29 cellular contexts compared by ENCODE assay signal in the genomic region with DNA sequence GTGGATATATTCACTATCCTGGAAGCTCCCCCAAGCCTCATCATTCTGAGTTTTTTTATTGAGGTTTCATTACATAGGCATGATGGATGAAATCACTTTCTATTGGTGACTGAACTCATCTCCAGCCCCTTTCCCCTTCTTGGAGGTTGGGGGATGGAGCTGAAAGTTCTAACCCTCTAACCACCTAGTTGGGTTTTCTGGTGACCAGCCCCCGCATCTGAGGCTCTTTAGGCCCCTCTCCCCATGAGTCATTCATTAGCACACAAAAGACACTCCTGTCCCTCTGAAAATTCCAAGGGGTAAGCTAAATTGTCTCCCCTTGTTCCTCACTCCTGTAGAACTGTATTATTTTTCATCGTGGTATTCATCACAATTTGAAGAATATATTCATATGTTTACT. TPM values are rescaled to one million over a fixed set of nuclear protein-coding genes. Genes with fewer than 3 reads are reported as not detected.
A peak's percentile ranks its signal among the peaks of the same experiment; 100 is the strongest.
DNase-seq lines count a peak whose midpoint lies in the region; ATAC-seq, FAIRE-seq and TF ChIP-seq lines count a peak whose summit lies in the region.
"Had no signal": no experiment of that assay in that cellular context is flagged by ENCODE, and none has a peak within 500 bp of the region (broad histone marks: within the 10 kb centered on the region; RNA-seq: fewer than 3 reads in every experiment).

No MANE protein-coding gene starts in this region.

- no peaks in the 10 kb centered on the region for H3K36me3 ChIP-seq in HUES48 (ENCODE audit: control insufficient read depth, insufficient read depth, low read length)
- H3K36me3 ChIP-seq in H1 (ENCODE audit: control insufficient read depth in 2 of 4, insufficient read depth in 4 of 4, low read length in 3 of 4) = no peaks in the 10 kb centered on the region
- H3K36me3 ChIP-seq in neural progenitor cell = no peaks in the 10 kb centered on the region
- H3K36me3 ChIP-seq: BE2C had no signal

- H3K4me3 ChIP-seq in A549 (no peak overlapping the region), HUES48 (ENCODE audit: low read depth, low read length) (no peak overlapping the region), H1 (ENCODE audit: extremely low read depth in 1 of 4, insufficient read depth in 2 of 4, low read depth in 3 of 4, low read length in 4 of 4) (no peak overlapping the region), neural progenitor cell (no peak overlapping the region)

- H4K20me1 ChIP-seq in H1 (replicated peaks in 1 of 2; ENCODE audit: control insufficient read depth in 1 of 2, insufficient read depth in 2 of 2, low read length in 2 of 2) (no peaks in the 10 kb centered on the region), neural progenitor cell (ENCODE audit: low read depth) (no peaks in the 10 kb centered on the region)

- H3K4me2 ChIP-seq in A549 (no peak overlapping the region), H1 (ENCODE audit: insufficient read depth in 1 of 2, low read depth in 2 of 2, low read length in 2 of 2) (peak overlapping the region in 1 of 2 experiments; percentile 18; a peak in 1 of 4 replicates), neural progenitor cell (no peak overlapping the region)

- H3K14ac ChIP-seq in H1 (ENCODE audit: insufficient read length) = no peak overlapping the region

- H3F3A ChIP-seq in neural progenitor cell (ENCODE audit: low read depth) = no peaks in the 10 kb centered on the region

- no peak overlapping the region for H4K91ac ChIP-seq in H1 (replicated peaks; ENCODE audit: insufficient read length, low read length)

- 70% methylated on average over 2 of the region's 2 CpGs for WGBS in A549 (ENCODE audit: missing lambda C conversion rate)
- WGBS in H1 (ENCODE audit: extremely low coverage in 1 of 2, insufficient coverage in 1 of 2, insufficient read length in 1 of 2, insufficient replicate concordance in 2 of 2, low coverage in 1 of 2, low lambda C conversion rate in 2 of 2, missing lambda C conversion rate in 1 of 2), 2 experiments = 83% methylated on average over 2 of the region's 2 CpGs; no CpG with 5 or more reads in 1 of the 2 experiments

- H2BK5ac ChIP-seq in H1 (ENCODE audit: low read depth, low read length) = peak overlapping the region; percentile 78; the same call in 1 of the 2 replicates

- no peak overlapping the region for H2BK120ac ChIP-seq in H1 (replicated peaks; ENCODE audit: low read depth, low read length)

- H3K4me3 Mint-ChIP-seq in neural progenitor cell = no peak overlapping the region
- H3K4me3 Mint-ChIP-seq: CD4-positive, CD25-positive, alpha-beta regulatory T cell; HFFc6; IgD-negative memory B cell had no signal

- DNase-seq in A549 (ENCODE audit: low read depth in 1 of 2, low spot score in 1 of 2) = no peak
- no peak for DNase-seq in H1 (ENCODE audit: low read depth in 1 of 2, low spot score in 2 of 2)
- DNase-seq in neural progenitor cell (ENCODE audit: low spot score) = no peak
- no peak for DNase-seq in stimulated activated CD4-positive, alpha-beta T cell treated with anti-CD3 and anti-CD28 coated beads, Interleukin-15, amount 100 ng/mL, for 24 hours
- no peak for DNase-seq in SKM-1 treated with dmso at 0.1 percent for 144 hours (lab: John Stamatoyannopoulos, UW; ENCODE audit: unreplicated experiment)
- no peak for DNase-seq in GM10266 (ENCODE audit: extremely low spot score)
- DNase-seq: 8988T; ACHN; BE2C; C1 segment of cervical spinal cord; CD4-positive, CD25-positive, alpha-beta regulatory T cell; CD8-positive, alpha-beta memory T cell; COR-L47; DMS 273 treated with DMSO at 0.1 percent for 48 hours; DMS53; DND-41; EL; HFFc6; KBM-7 had no signal

- H3K27me3 Mint-ChIP-seq in neural progenitor cell (ENCODE audit: insufficient read depth, low read depth) = no peaks in the 10 kb centered on the region
- H3K27me3 Mint-ChIP-seq: CD4-positive, CD25-positive, alpha-beta regulatory T cell; CD8-positive, alpha-beta memory T cell; IgD-negative memory B cell had no signal

- H3K79me2 ChIP-seq in H1 (ENCODE audit: control insufficient read depth in 1 of 2, insufficient read depth in 2 of 2, low read length in 2 of 2) = no peaks in the 10 kb centered on the region
- H3K79me2 ChIP-seq in neural progenitor cell (ENCODE audit: low read depth) = no peaks in the 10 kb centered on the region

- no peaks in the 10 kb centered on the region for H3K9me3 ChIP-seq in A549
- no peaks in the 10 kb centered on the region for H3K9me3 ChIP-seq in HUES48 (ENCODE audit: control insufficient read depth, insufficient read depth, low read length)
- H3K9me3 ChIP-seq in H1 (ENCODE audit: insufficient read depth in 2 of 2, low read depth in 1 of 2, low read length in 1 of 2) = no peaks in the 10 kb centered on the region
- no peaks in the 10 kb centered on the region for H3K9me3 ChIP-seq in neural progenitor cell (ENCODE audit: low read depth)
- H3K9me3 ChIP-seq: BE2C had no signal

- FAIRE-seq in A549 (lab: Jason Lieb, UNC) = peak; percentile 63
- no peak for FAIRE-seq in H1 (lab: Jason Lieb, UNC)
- FAIRE-seq: GM12891, GM18507, HepG2, HTR-8/SVneo had no signal

- no peak overlapping the region for H2BK20ac ChIP-seq in H1 (ENCODE audit: low read length)

- no peak overlapping the region for H2BK12ac ChIP-seq in H1 (ENCODE audit: low read depth, low read length)

- TF ChIP-seq RAD21 in A549 (conservative IDR thresholded peaks at IDR 0.05 in 1 of 2, IDR thresholded peaks at IDR 0.05 in 1 of 2) = no peak
- TF ChIP-seq RAD21 in H1 (IDR thresholded peaks at IDR 0.05 in 1 of 2, conservative IDR thresholded peaks at IDR 0.05 in 1 of 2; ENCODE audit: low read depth in 2 of 2, low read length in 2 of 2) = no peak

- H3K79me1 ChIP-seq in H1 (ENCODE audit: low read depth, low read length) = no peaks in the 10 kb centered on the region

- H3K9ac ChIP-seq in HUES48 (ENCODE audit: low read depth, low read length) (no peak overlapping the region), H1 (replicated peaks in 1 of 4; ENCODE audit: extremely low read depth in 1 of 4, low read depth in 3 of 4, low read length in 3 of 4) (no peak overlapping the region), neural progenitor cell (no peak overlapping the region)

- TF ChIP-seq EP300 in A549 (IDR thresholded peaks at IDR 0.05) (no peak), H1 (IDR thresholded peaks at IDR 0.05; ENCODE audit: borderline replicate concordance in 1 of 2, low read depth in 2 of 2, low read length in 2 of 2) (no peak)

- no peak overlapping the region for H3K4ac ChIP-seq in H1 (replicated peaks; ENCODE audit: insufficient read length, low read depth, low read length)

- H3K4me1 Mint-ChIP-seq in neural progenitor cell = no peaks in the 10 kb centered on the region
- H3K4me1 Mint-ChIP-seq: CD8-positive, alpha-beta memory T cell had no signal

- TF ChIP-seq POLR2A in A549 (IDR thresholded peaks at IDR 0.05; ENCODE audit: low read length) (no peak), H1 (IDR thresholded peaks at IDR 0.05; ENCODE audit: control extremely low read depth in 1 of 2, low read depth in 2 of 2, low read length in 2 of 2) (no peak)

- no peak overlapping the region for H3K56ac ChIP-seq in H1 (replicated peaks; ENCODE audit: insufficient read length, low read depth, low read length)

- no peaks in the 10 kb centered on the region for H3K4me1 ChIP-seq in A549
- peaks cover 10% of the 10 kb centered on the region for H3K4me1 ChIP-seq in HUES48 (ENCODE audit: control insufficient read depth, insufficient read depth, low read length)
- peaks cover 0 to 6% (median 0%) of the 10 kb centered on the region in 4 experiments; a peak in 2 of 7 replicates for H3K4me1 ChIP-seq in H1 (replicated peaks in 1 of 4; ENCODE audit: control insufficient read depth in 3 of 4, insufficient read depth in 4 of 4, low read length in 3 of 4)
- H3K4me1 ChIP-seq in neural progenitor cell = peaks cover 10% of the 10 kb centered on the region
- H3K4me1 ChIP-seq: BE2C had no signal

- H3K27ac ChIP-seq in A549 (no peak overlapping the region), HUES48 (ENCODE audit: low read depth, low read length) (peak overlapping the region; percentile 32), H1 (ENCODE audit: low read depth, low read length) (no peak overlapping the region), neural progenitor cell (no peak overlapping the region)

- TF ChIP-seq CTCF in A549 (IDR thresholded peaks at IDR 0.05) (no peak), H1 (IDR thresholded peaks at IDR 0.05; ENCODE audit: control extremely low read depth in 1 of 3, insufficient read depth in 1 of 3, low read depth in 1 of 3, low read length in 3 of 3) (no peak), neural progenitor cell (IDR thresholded peaks at IDR 0.05) (no peak), GM10266 (IDR thresholded peaks at IDR 0.05; ENCODE audit: control insufficient read depth, insufficient read depth, low read depth, missing control alignments) (no peak)

- POLR2A ChIA-PET in A549 (lab: Yijun Ruan, JAX) (no interaction called here), H1 (lab: Charles Lee; ENCODE audit: partially characterized antibody) (interaction anchor here (0.5 kb wide), 1 partner anchor 45 kb away, joined by 3 read pairs; no protein-coding TSS in a partner anchor)

- H3K23ac ChIP-seq in H1 (ENCODE audit: insufficient read length) = no peak overlapping the region

- no peaks in the 10 kb centered on the region for H3K23me2 ChIP-seq in H1 (ENCODE audit: low read depth, low read length)

- no peak overlapping the region for H3K18ac ChIP-seq in H1 (ENCODE audit: extremely low read depth, low read length)

- H4K5ac ChIP-seq in H1 (ENCODE audit: insufficient read length, low read depth, low read length) = no peak overlapping the region

- H3K27me3 ChIP-seq in HUES48 (ENCODE audit: control insufficient read depth, insufficient read depth, low read length) = no peaks in the 10 kb centered on the region
- no peaks in the 10 kb centered on the region for H3K27me3 ChIP-seq in H1 (replicated peaks in 1 of 4; ENCODE audit: control insufficient read depth in 3 of 4, extremely low read depth in 1 of 4, insufficient read depth in 3 of 4, low read length in 3 of 4)
- H3K27me3 ChIP-seq in neural progenitor cell = no peaks in the 10 kb centered on the region
- H3K27me3 ChIP-seq: BE2C had no signal

- H3K27ac Mint-ChIP-seq in neural progenitor cell = peak overlapping the region; percentile 10
- H3K27ac Mint-ChIP-seq: CD4-positive, CD25-positive, alpha-beta regulatory T cell; HFFc6; IgD-negative memory B cell had no signal

- CTCF ChIA-PET in A549 (lab: Yijun Ruan, JAX) (interaction anchor here (0.6 to 2.1 kb wide), 5 partner anchors 14 to 189 kb away, joined by 3 to 5 read pairs (median 3); no protein-coding TSS in a partner anchor), H1 (lab: Charles Lee; ENCODE audit: partially characterized antibody) (interaction anchor here (1.0 to 2.0 kb wide), 8 partner anchors 9 to 66 kb away, joined by 3 to 10 read pairs (median 6); no protein-coding TSS in a partner anchor)

- no peak overlapping the region for H2AK5ac ChIP-seq in H1 (ENCODE audit: low read depth, low read length)

- H2AFZ ChIP-seq in H1 (ENCODE audit: low read length) (no peak overlapping the region), neural progenitor cell (replicated peaks) (no peak overlapping the region)

- no peak overlapping the region for H4K8ac ChIP-seq in H1 (ENCODE audit: extremely low read depth, insufficient read depth, low read length)

- ATAC-seq in A549 (no peak), GM18502 (IDR thresholded peaks at IDR 0.05; ENCODE audit: poor library complexity, unreplicated experiment) (no peak)
- ATAC-seq: HCT116, HepG2 had no signal

- no peaks in the 10 kb centered on the region for H3K9me3 Mint-ChIP-seq in neural progenitor cell
- H3K9me3 Mint-ChIP-seq: CD4-positive, CD25-positive, alpha-beta regulatory T cell; CD8-positive, alpha-beta memory T cell; HFFc6; IgD-negative memory B cell had no signal

- peaks cover 20% of the 10 kb centered on the region for H3K36me3 Mint-ChIP-seq in neural progenitor cell

- H2BK15ac ChIP-seq in H1 (ENCODE audit: low read length) = no peak overlapping the region

RNA-seq across cellular contexts. Expression of a gene that starts 33.3 kb away (rescaled TPM):
- polyA plus RNA-seq in A549 (2011; rRNA removed) (not detected in 2 replicates), A549 (2017; fragmentation: RNase III; extraction: RNeasy Plus Mini Kit Qiagen cat#74134 plus additional on column Dnase treatment) (not detected in 3 replicates), H1 (2011; rRNA removed) (0.05 TPM in 1 of 2 replicates, not detected in the other)
- not detected in 2 replicates for polyA plus RNA-seq in A549 (2012; cell fraction: cytosol; rRNA removed)
- not detected in 2 replicates for polyA plus RNA-seq in A549 (2012; cell fraction: nucleus; rRNA removed)
- polyA minus RNA-seq in A549 (2011; rRNA and poly(A)+ RNA removed) = not detected in 2 replicates
- not detected in 2 replicates for total RNA-seq in H1 (2021; fragmentation: NEBNext Ultra II Directional; extraction: Animal tissue kit (Norgen Biotek cat#: 25700))
- polyA plus RNA-seq in H1 (2011; cell fraction: cytosol; rRNA removed) = not detected
- polyA plus RNA-seq in H1 (2011; cell fraction: nucleus; rRNA removed) = 0.13 TPM
- not detected in 4 replicates for polyA plus RNA-seq in H1 (2012, experiment 1 of 2)
- polyA plus RNA-seq in H1 (2012, experiment 2 of 2) = not detected
- not detected for polyA plus RNA-seq in H1 (2013, experiment 1 of 2)
- polyA plus RNA-seq in H1 (2013, experiment 2 of 2) = not detected
- not detected in 2 replicates for polyA minus RNA-seq in H1 (2011; rRNA and poly(A)+ RNA removed)
- polyA minus RNA-seq in H1 (2011; cell fraction: cytosol; rRNA and poly(A)+ RNA removed) = not detected
- not detected for polyA minus RNA-seq in H1 (2011; cell fraction: nucleus; rRNA and poly(A)+ RNA removed)
- not detected in 2 replicates for total RNA-seq in neural progenitor cell (ENCODE audit: low replicate concordance)
- total RNA-seq: CD4-positive, CD25-positive, alpha-beta regulatory T cell; CD8-positive, alpha-beta memory T cell; G401; H4; HepG2; HFFc6 had no signal
- polyA plus RNA-seq: CD4-positive, CD25-positive, alpha-beta regulatory T cell; CD8-positive, alpha-beta memory T cell; HepG2; IgD-negative memory B cell had no signal

RNA-seq across cellular contexts. Expression of a gene that starts 51.9 kb away (rescaled TPM):
- polyA plus RNA-seq in A549 (2011; rRNA removed) (0.05 and 0.08 TPM in 2 replicates), A549 (2017; fragmentation: RNase III; extraction: RNeasy Plus Mini Kit Qiagen cat#74134 plus additional on column Dnase treatment) (0.07 to 0.22 TPM (median 0.14 TPM) in 3 replicates), H1 (2011; rRNA removed) (4.2 and 7.0 TPM in 2 replicates)
- polyA plus RNA-seq in A549 (2012; cell fraction: cytosol; rRNA removed) = 0.08 and 0.13 TPM in 2 replicates
- polyA plus RNA-seq in A549 (2012; cell fraction: nucleus; rRNA removed) = 0.86 and 0.93 TPM in 2 replicates
- polyA minus RNA-seq in A549 (2011; rRNA and poly(A)+ RNA removed) = not detected in 2 replicates
- total RNA-seq in H1 (2021; fragmentation: NEBNext Ultra II Directional; extraction: Animal tissue kit (Norgen Biotek cat#: 25700)) = 5.7 and 6.0 TPM in 2 replicates
- 5.8 TPM for polyA plus RNA-seq in H1 (2011; cell fraction: cytosol; rRNA removed)
- 49.2 TPM for polyA plus RNA-seq in H1 (2011; cell fraction: nucleus; rRNA removed)
- polyA plus RNA-seq in H1 (2012, experiment 1 of 2) = 4.7 to 8.5 TPM (median 6.9 TPM) in 4 replicates
- 3.2 TPM for polyA plus RNA-seq in H1 (2012, experiment 2 of 2)
- 4.5 TPM for polyA plus RNA-seq in H1 (2013, experiment 1 of 2)
- polyA plus RNA-seq in H1 (2013, experiment 2 of 2) = 4.1 TPM
- polyA minus RNA-seq in H1 (2011; rRNA and poly(A)+ RNA removed) = 1.6 and 2.3 TPM in 2 replicates
- polyA minus RNA-seq in H1 (2011; cell fraction: cytosol; rRNA and poly(A)+ RNA removed) = 1.6 TPM
- 10.8 TPM for polyA minus RNA-seq in H1 (2011; cell fraction: nucleus; rRNA and poly(A)+ RNA removed)
- 7.0 and 18.9 TPM in 2 replicates for total RNA-seq in neural progenitor cell (ENCODE audit: low replicate concordance)
- total RNA-seq: CD4-positive, CD25-positive, alpha-beta regulatory T cell; CD8-positive, alpha-beta memory T cell; G401; H4; HepG2 had no signal
- polyA plus RNA-seq: CD4-positive, CD25-positive, alpha-beta regulatory T cell; CD8-positive, alpha-beta memory T cell; HepG2; IgD-negative memory B cell had no signal
